ENCODE assay signal across 8 cellular contexts in genomic region chr10:44386546-44387052, GRCh38. TPM values are rescaled to one million over a fixed set of nuclear protein-coding genes. Genes with fewer than 3 reads are reported as not detected.
DNase-seq lines count a peak whose midpoint lies in the region; ATAC-seq, FAIRE-seq and TF ChIP-seq lines count a peak whose summit lies in the region.

No MANE protein-coding gene starts in this region.

- TF ChIP-seq CTCF in GM12874 (IDR thresholded peaks at IDR 0.05; ENCODE audit: insufficient read depth, low read depth, low read length), result peak; percentile 91
- peak; percentile 71 for TF ChIP-seq CTCF in activated CD8-positive, alpha-beta T cell treated with anti-CD3 and anti-CD28 coated beads for 36 hours (IDR thresholded peaks at IDR 0.05)
- peak; percentile 76 for TF ChIP-seq CTCF in fibroblast of the aortic adventitia (IDR thresholded peaks at IDR 0.05; ENCODE audit: insufficient read depth, low read length)
- TF ChIP-seq CTCF in neural crest cell (conservative IDR thresholded peaks at IDR 0.05), result peak; percentile 91

- peak; percentile 53 for ATAC-seq in activated CD8-positive, alpha-beta T cell treated with anti-CD3 and anti-CD28 coated beads for 36 hours
- no peak for ATAC-seq in GM19328 (IDR thresholded peaks at IDR 0.05; ENCODE audit: unreplicated experiment)

- DNase-seq in AML-193 (lab: John Stamatoyannopoulos, UW), result peak; percentile 7 to 8
- peak; percentile 80 for DNase-seq in HTR-8/SVneo (ENCODE audit: insufficient read length, low spot score)
- DNase-seq in activated CD8-positive, alpha-beta T cell treated with anti-CD3 and anti-CD28 coated beads for 36 hours, result peak; percentile 41
- DNase-seq in fibroblast of the aortic adventitia (ENCODE audit: low read depth), result peak; percentile 70
- DNase-seq in neural crest cell (ENCODE audit: low read depth, low spot score), result peak; percentile 71
- DNase-seq in NCI-H2081 (lab: John Stamatoyannopoulos, UW), result no peak

- H3K4me3 Mint-ChIP-seq in activated CD8-positive, alpha-beta T cell treated with anti-CD3 and anti-CD28 coated beads for 36 hours, result no peak overlapping the region
- peak overlapping the region; percentile 72 for H3K4me3 Mint-ChIP-seq in neural crest cell

- no peaks in the 10 kb centered on the region for H3K9me3 Mint-ChIP-seq in activated CD8-positive, alpha-beta T cell treated with anti-CD3 and anti-CD28 coated beads for 36 hours
- no peaks in the 10 kb centered on the region for H3K9me3 Mint-ChIP-seq in neural crest cell

- H3K4me1 Mint-ChIP-seq in activated CD8-positive, alpha-beta T cell treated with anti-CD3 and anti-CD28 coated beads for 36 hours (ENCODE audit: low read depth), result peaks cover 2% of the 10 kb centered on the region
- H3K4me1 Mint-ChIP-seq in neural crest cell, result peaks cover 14% of the 10 kb centered on the region

- peaks cover 31% of the 10 kb centered on the region for H3K27me3 Mint-ChIP-seq in activated CD8-positive, alpha-beta T cell treated with anti-CD3 and anti-CD28 coated beads for 36 hours
- H3K27me3 Mint-ChIP-seq in neural crest cell (ENCODE audit: low read depth), result peaks cover 56% of the 10 kb centered on the region

- POLR2A ChIA-PET in activated CD8-positive, alpha-beta T cell treated with anti-CD3 and anti-CD28 coated beads for 36 hours (lab: Charles Lee), result no interaction called here

- H3K36me3 Mint-ChIP-seq in activated CD8-positive, alpha-beta T cell treated with anti-CD3 and anti-CD28 coated beads for 36 hours (ENCODE audit: low read depth), result no peaks in the 10 kb centered on the region
- H3K36me3 Mint-ChIP-seq in neural crest cell (ENCODE audit: low read depth), result no peaks in the 10 kb centered on the region

- CTCF ChIA-PET in activated CD8-positive, alpha-beta T cell treated with anti-CD3 and anti-CD28 coated beads for 36 hours (lab: Charles Lee), result interaction anchor here (0.6 to 2.1 kb wide), 14 partner anchors 9 to 716 kb away, joined by 3 to 14 read pairs (median 3); no protein-coding TSS in a partner anchor

- intact Hi-C loops in activated CD8-positive, alpha-beta T cell treated with anti-CD3 and anti-CD28 coated beads for 36 hours (cut with micrococcal nuclease), result loop anchor here (5.0 kb wide), 1 partner anchor 714 kb away; no protein-coding TSS in a partner anchor

- no peak for FAIRE-seq in HTR-8/SVneo (lab: Jason Lieb, UNC)

- peak overlapping the region; percentile 53 for H3K4me3 ChIP-seq in fibroblast of the aortic adventitia (ENCODE audit: low read depth, low read length)

- no peak overlapping the region for H3K27ac Mint-ChIP-seq in activated CD8-positive, alpha-beta T cell treated with anti-CD3 and anti-CD28 coated beads for 36 hours
- no peak overlapping the region for H3K27ac Mint-ChIP-seq in neural crest cell (ENCODE audit: unreplicated experiment)

RNA-seq across cellular contexts. Expression of gene CXCL12, which starts 1.7 kb away (rescaled TPM):
- total RNA-seq in activated CD8-positive, alpha-beta T cell treated with anti-CD3 and anti-CD28 coated beads for 36 hours, result not detected
- total RNA-seq in fibroblast of the aortic adventitia (ENCODE audit: low replicate concordance) (54.1 and 381 TPM in 2 replicates), neural crest cell (3.6 and 4.0 TPM in 2 replicates)

Comparison
In these comparisons a context has a peak if more than half of its experiments do, and no peak if none do; other contexts are left out.
1. DNase-seq: peak in AML-193 (2 of 2), HTR-8/SVneo (single experiment), activated CD8-positive, alpha-beta T cell treated with anti-CD3 and anti-CD28 coated beads for 36 hours (single experiment), fibroblast of the aortic adventitia (single experiment) and neural crest cell (single experiment); none in NCI-H2081 (0 of 2).
2. RNA of gene CXCL12, which starts 1.7 kb away (total RNA-seq): 54.1 to 381 TPM in fibroblast of the aortic adventitia; 3.6 to 4.0 TPM in neural crest cell and not detected in activated CD8-positive, alpha-beta T cell treated with anti-CD3 and anti-CD28 coated beads for 36 hours; every median in the first group is over 10 times any median in the second.
3. Peak in every context shown above with its lines, with median percentiles within 50 percentile points of each other: CTCF ChIP-seq.